ENCODE assay signal across 11 cellular contexts in the genomic region with DNA sequence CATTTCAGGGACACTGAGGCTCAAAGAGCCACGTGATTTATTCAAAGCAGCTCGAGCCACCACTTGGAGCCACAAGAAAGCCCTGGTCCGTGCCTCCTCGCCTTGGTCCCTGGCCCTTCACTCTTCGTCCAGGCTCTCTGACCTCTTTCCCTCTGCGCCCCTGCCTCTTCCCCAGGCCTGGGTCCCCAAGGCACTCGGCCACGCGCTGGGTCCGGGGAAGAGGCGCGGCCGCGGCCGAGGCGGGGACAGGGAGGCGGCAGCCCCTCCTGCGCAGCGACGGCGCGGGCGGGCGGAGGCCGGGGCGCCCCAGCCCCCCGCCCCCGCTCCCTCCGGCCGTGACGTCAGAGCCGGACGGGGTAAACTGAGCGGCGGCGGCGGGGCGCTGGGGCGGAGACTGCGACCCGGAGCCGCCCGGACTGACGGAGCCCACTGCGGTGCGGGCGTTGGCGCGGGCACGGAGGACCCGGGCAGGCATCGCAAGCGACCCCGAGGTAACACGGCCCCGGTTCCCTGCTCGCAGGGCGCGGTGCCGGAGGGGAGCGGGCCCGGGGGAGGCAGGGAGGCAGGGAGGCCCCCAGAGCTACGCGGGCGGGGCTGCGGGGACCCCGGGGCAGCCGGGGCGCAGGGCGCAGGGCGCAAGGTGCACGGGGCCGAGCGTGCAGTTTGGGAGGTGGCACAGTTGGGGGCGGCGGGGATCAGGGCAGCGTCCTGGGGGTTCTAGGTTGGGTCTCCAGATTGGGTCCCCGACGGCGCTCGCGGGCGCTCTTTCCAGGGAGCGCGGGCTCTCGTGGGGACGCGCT. TPM values are rescaled to one million over a fixed set of nuclear protein-coding genes. Genes with fewer than 3 reads are reported as not detected.
DNase-seq lines count a peak whose midpoint lies in the region; ATAC-seq, FAIRE-seq and TF ChIP-seq lines count a peak whose summit lies in the region.
"Had no signal": no experiment of that assay in that cellular context is flagged by ENCODE, and none has a peak within 500 bp of the region (broad histone marks: within the 10 kb centered on the region; RNA-seq: fewer than 3 reads in every experiment).

A gene (plus strand): TSS at position 385 of the 800 bp plus-strand sequence. CDS start 580 bp downstream, outside the sequence.

- no peak within 1 kb of the TSS for H2AK5ac ChIP-seq in mesenchymal stem cell (ENCODE audit: low read length, severe bottlenecking)

- H3K4me3 Mint-ChIP-seq in MCF 10A (ENCODE audit: unreplicated experiment) (no peak within 1 kb of the TSS), type B pancreatic cell (peak within 1 kb of the TSS; percentile 84)
- H3K4me3 Mint-ChIP-seq: dendritic cell treated with granulocyte-macrophage colony-stimulating factor and Interleukin-4, amounts not matched to agents 40 ng/mL and 50 ng/mL, for 4 days had no signal

- H3K27ac ChIP-seq in breast epithelium (no peak within 1 kb of the TSS), K562 (ENCODE audit: extremely low read depth, low read depth, low read length) (no peak within 1 kb of the TSS), mesenchymal stem cell (ENCODE audit: low read length, poor library complexity, severe bottlenecking) (no peak within 1 kb of the TSS), OCI-LY7 (ENCODE audit: low read depth, low read length, poor library complexity, severe bottlenecking) (no peak within 1 kb of the TSS)
- H3K27ac ChIP-seq: SJSA1 had no signal

- FAIRE-seq in K562 (lab: Jason Lieb, UNC): no peak

- H3K4me3 ChIP-seq in breast epithelium (peak within 1 kb of the TSS; percentile 1 to 45 (median 13)), K562 (no peak within 1 kb of the TSS), mesenchymal stem cell (ENCODE audit: insufficient read depth in 1 of 2, low read depth in 1 of 2, low read length in 2 of 2) (peak within 1 kb of the TSS in 1 of 2 experiments; percentile 47), OCI-LY7 (ENCODE audit: low read depth, low read length, poor library complexity, severe bottlenecking) (no peak within 1 kb of the TSS)
- H3K4me3 ChIP-seq: SJSA1 had no signal

- H4K20me1 ChIP-seq in K562 (replicated peaks; ENCODE audit: control insufficient read depth, insufficient read depth, low read length) (no peaks in the 10 kb centered on the region), OCI-LY7 (ENCODE audit: insufficient read depth, low read length) (no peaks in the 10 kb centered on the region)

- no peak within 1 kb of the TSS for H2BK12ac ChIP-seq in mesenchymal stem cell (ENCODE audit: low read length in 2 of 2)

- H3K9ac ChIP-seq in K562 (ENCODE audit: insufficient read depth in 1 of 2, low read depth in 2 of 2, low read length in 2 of 2) (peak within 1 kb of the TSS in 1 of 2 experiments; percentile 26; a peak in 1 of 4 replicates), mesenchymal stem cell (ENCODE audit: low read length) (no peak within 1 kb of the TSS)

- H3K4me1 Mint-ChIP-seq in MCF 10A (ENCODE audit: insufficient read depth, unreplicated experiment): no peaks in the 10 kb centered on the region
- H3K4me1 Mint-ChIP-seq in type B pancreatic cell (ENCODE audit: unreplicated experiment): peaks cover 4% of the 10 kb centered on the region

- H3K14ac ChIP-seq in mesenchymal stem cell (ENCODE audit: low read length in 2 of 2): no peak within 1 kb of the TSS

- H2BK120ac ChIP-seq in mesenchymal stem cell (ENCODE audit: low read depth, low read length): no peak within 1 kb of the TSS

- H3K36me3 Mint-ChIP-seq in MCF 10A (ENCODE audit: insufficient read depth, unreplicated experiment) (no peaks in the 10 kb centered on the region), type B pancreatic cell (no peaks in the 10 kb centered on the region)

- H4K91ac ChIP-seq in mesenchymal stem cell (ENCODE audit: low read length): no peak within 1 kb of the TSS

- no peaks in the 10 kb centered on the region for H3K9me2 ChIP-seq in OCI-LY7 (ENCODE audit: insufficient read depth, low read length)

- no peak within 1 kb of the TSS for H4K8ac ChIP-seq in mesenchymal stem cell (ENCODE audit: low read length)

- H3K27me3 ChIP-seq in breast epithelium (peaks cover 0 to 52% of the 10 kb centered on the region in 2 donors), K562 (ENCODE audit: control insufficient read depth in 2 of 2, insufficient read depth in 2 of 2, low read length in 2 of 2) (peaks cover 3 to 30% of the 10 kb centered on the region in 2 experiments; a peak in 4 of 5 replicates), mesenchymal stem cell (ENCODE audit: control insufficient read depth in 1 of 2, insufficient read depth in 1 of 2, low read length in 2 of 2) (peaks cover 73 to 83% of the 10 kb centered on the region in 2 experiments)

- H3K79me1 ChIP-seq in mesenchymal stem cell (replicated peaks; ENCODE audit: low read length, poor library complexity, severe bottlenecking): no peaks in the 10 kb centered on the region

- no peak within 1 kb of the TSS for H2AFZ ChIP-seq in K562 (ENCODE audit: low read depth, low read length)
- no peak within 1 kb of the TSS for H2AFZ ChIP-seq in mesenchymal stem cell (ENCODE audit: low read depth, low read length)
- H2AFZ ChIP-seq in OCI-LY7 (ENCODE audit: low read length): no peak within 1 kb of the TSS

- 13% methylated on average over 5 of the region's 88 CpGs for WGBS in K562 (ENCODE audit: insufficient coverage, low coverage, missing lambda C conversion rate)
- WGBS in mesenchymal stem cell: 4% methylated on average over 66 of the region's 88 CpGs

- H3K9me1 ChIP-seq in K562 (ENCODE audit: control insufficient read depth, insufficient read depth, low read length): no peaks in the 10 kb centered on the region

- H3K9me3 Mint-ChIP-seq in MCF 10A (ENCODE audit: unreplicated experiment): no peaks in the 10 kb centered on the region
- no peaks in the 10 kb centered on the region for H3K9me3 Mint-ChIP-seq in type B pancreatic cell

- BruUV-seq in MCF 10A (replicated peaks; lab: Mats Ljungman, UMichigan) (no TSS peak), K562 (replicated peaks; lab: Mats Ljungman, UMichigan) (no TSS peak), OCI-LY7 (replicated peaks; lab: Mats Ljungman, UMichigan) (no TSS peak)

- in situ Hi-C loops in K562 (cut with MboI): loop anchor here (25.0 kb wide), 1 partner anchor 196 kb away; no protein-coding TSS in a partner anchor

- no peak within 1 kb of the TSS for H3K23ac ChIP-seq in mesenchymal stem cell (ENCODE audit: low read length in 2 of 2)

- intact Hi-C loops in breast epithelium (cut with DNase I; ENCODE audit: low total_unique reads) (no loop called here), MCF 10A (cut with micrococcal nuclease) (no loop called here), K562 (cut with micrococcal nuclease) (no loop called here), OCI-LY7 (cut with micrococcal nuclease; ENCODE audit: unreplicated experiment) (no loop called here)

- H3K4ac ChIP-seq in mesenchymal stem cell (ENCODE audit: low read depth in 1 of 2, low read length in 2 of 2): no peak within 1 kb of the TSS

- CTCF ChIA-PET in MCF 10A (lab: Yijun Ruan, JAX): interaction anchor here (0.6 kb wide), 3 partner anchors 24 to 109 kb away, joined by 3 read pairs; no protein-coding TSS in a partner anchor
- CTCF ChIA-PET in K562 (lab: Yijun Ruan, JAX; ENCODE audit: low intra/inter-chr PET ratio): interaction anchor here (0.7 kb wide), 1 partner anchor 17 kb away, joined by 4 read pairs; no protein-coding TSS in a partner anchor
- CTCF ChIA-PET in OCI-LY7 (lab: Charles Lee; ENCODE audit: unreplicated experiment): no interaction called here

- no peak for TF ChIP-seq POLR2A in breast epithelium (IDR thresholded peaks at IDR 0.05)
- TF ChIP-seq POLR2A in K562 (conservative IDR thresholded peaks at IDR 0.05): no peak

- no peak for TF ChIP-seq EP300 in K562 (IDR thresholded peaks at IDR 0.05; ENCODE audit: low read length)

- no peak within 1 kb of the TSS for H2BK15ac ChIP-seq in mesenchymal stem cell (ENCODE audit: low read depth, poor library complexity, severe bottlenecking)

- no peak within 1 kb of the TSS for H2BK5ac ChIP-seq in mesenchymal stem cell (ENCODE audit: low read depth, low read length, poor library complexity, severe bottlenecking)

- ATAC-seq in K562 (no peak), HG03025 (IDR thresholded peaks at IDR 0.05; ENCODE audit: low FRiP score, unreplicated experiment) (no peak)

- no peak for TF ChIP-seq RAD21 in K562 (CRISPR knock-in tag; conservative IDR thresholded peaks at IDR 0.05 in 1 of 2, IDR thresholded peaks at IDR 0.05 in 1 of 2)

- TF ChIP-seq CTCF in breast epithelium (IDR thresholded peaks at IDR 0.05) (no peak), MCF 10A (IDR thresholded peaks at IDR 0.05; ENCODE audit: unreplicated experiment) (no peak), K562 (IDR thresholded peaks at IDR 0.05 in 2 of 3, conservative IDR thresholded peaks at IDR 0.05 in 1 of 3; ENCODE audit: insufficient read depth in 2 of 3, low read depth in 1 of 3, low read length in 3 of 3) (no peak), type B pancreatic cell (conservative IDR thresholded peaks at IDR 0.05) (no peak), OCI-LY7 (conservative IDR thresholded peaks at IDR 0.05; ENCODE audit: low read length) (no peak)

- H3K36me3 ChIP-seq in breast epithelium: no peaks in the 10 kb centered on the region
- no peaks in the 10 kb centered on the region for H3K36me3 ChIP-seq in K562 (ENCODE audit: control insufficient read depth, insufficient read depth, low read length)
- no peaks in the 10 kb centered on the region for H3K36me3 ChIP-seq in mesenchymal stem cell (ENCODE audit: control insufficient read depth in 1 of 2, insufficient read depth in 2 of 2, low read depth in 1 of 2, low read length in 2 of 2)
- no peaks in the 10 kb centered on the region for H3K36me3 ChIP-seq in OCI-LY7 (ENCODE audit: insufficient read depth, low read length)
- H3K36me3 ChIP-seq: SJSA1 had no signal

- DNase-seq in breast epithelium (ENCODE audit: low spot score in 2 of 2) (no peak), MCF 10A (ENCODE audit: unreplicated experiment) (no peak), K562 (ENCODE audit: extremely low read depth in 1 of 4, low spot score in 3 of 4) (peak in 2 of 4 experiments; percentile 38 to 39), mesenchymal stem cell (no peak), type B pancreatic cell (ENCODE audit: extremely low spot score, unreplicated experiment) (no peak), NCI-H2029 treated with DMSO at 0.1 percent for 48 hours (lab: John Stamatoyannopoulos, UW) (no peak), OCI-LY7 (ENCODE audit: low spot score) (no peak)

- H3K4me1 ChIP-seq in breast epithelium (no peaks in the 10 kb centered on the region), K562 (replicated peaks in 1 of 2; ENCODE audit: control insufficient read depth in 2 of 2, insufficient read depth in 2 of 2, low read length in 2 of 2) (peaks cover 0 to 17% of the 10 kb centered on the region in 2 experiments; a peak in 2 of 5 replicates), mesenchymal stem cell (ENCODE audit: control insufficient read depth, insufficient read depth, low read depth, low read length) (peaks cover 12% of the 10 kb centered on the region), OCI-LY7 (ENCODE audit: insufficient read depth, low read length, poor library complexity, severe bottlenecking) (no peaks in the 10 kb centered on the region)
- H3K4me1 ChIP-seq: SJSA1 had no signal

- no peaks in the 10 kb centered on the region for H3K9me3 ChIP-seq in breast epithelium
- no peaks in the 10 kb centered on the region for H3K9me3 ChIP-seq in K562 (replicated peaks; ENCODE audit: control insufficient read depth, insufficient read depth, low read depth, low read length)
- no peaks in the 10 kb centered on the region for H3K9me3 ChIP-seq in mesenchymal stem cell (ENCODE audit: control insufficient read depth, low read length)
- no peaks in the 10 kb centered on the region for H3K9me3 ChIP-seq in OCI-LY7 (ENCODE audit: low read length)
- H3K9me3 ChIP-seq: SJSA1 had no signal

- no peak within 1 kb of the TSS for H3K27ac Mint-ChIP-seq in MCF 10A (ENCODE audit: low read depth, unreplicated experiment)
- no peak within 1 kb of the TSS for H3K27ac Mint-ChIP-seq in type B pancreatic cell
- H3K27ac Mint-ChIP-seq: dendritic cell treated with granulocyte-macrophage colony-stimulating factor and Interleukin-4, amounts not matched to agents 40 ng/mL and 50 ng/mL, for 4 days; IgD-negative memory B cell had no signal

- H3K18ac ChIP-seq in mesenchymal stem cell (ENCODE audit: low read depth in 1 of 2, low read length in 2 of 2): no peak within 1 kb of the TSS

- H3K4me2 ChIP-seq in K562 (ENCODE audit: insufficient read depth, low read length): no peak within 1 kb of the TSS
- H3K4me2 ChIP-seq in mesenchymal stem cell (ENCODE audit: low read length, poor library complexity, severe bottlenecking): peak within 1 kb of the TSS; percentile 56
- no peak within 1 kb of the TSS for H3K4me2 ChIP-seq in OCI-LY7 (ENCODE audit: low read length)

- no peaks in the 10 kb centered on the region for H3K79me2 ChIP-seq in K562 (ENCODE audit: control insufficient read depth, insufficient read depth, low read length)
- H3K79me2 ChIP-seq in OCI-LY7 (ENCODE audit: insufficient read depth, low read depth, low read length): no peaks in the 10 kb centered on the region

- POLR2A ChIA-PET in MCF 10A (lab: Yijun Ruan, JAX): no interaction called here
- POLR2A ChIA-PET in K562 (lab: Yijun Ruan, JAX): interaction anchor here (0.6 to 1.5 kb wide), 4 partner anchors 11 to 99 kb away, joined by 3 read pairs; no protein-coding TSS in a partner anchor
- POLR2A ChIA-PET in OCI-LY7 (lab: Charles Lee): no interaction called here

- H3K27me3 Mint-ChIP-seq in MCF 10A (ENCODE audit: insufficient read depth, unreplicated experiment) (peaks cover 53% of the 10 kb centered on the region), type B pancreatic cell (peaks cover 81% of the 10 kb centered on the region)

RNA-seq across cellular contexts. Expression of the gene that starts here (rescaled TPM):
- total RNA-seq in breast epithelium: 1 to 10 TPM in 1 of 3 donors, under 1 TPM in 1, not detected in 1; 0.73 to 2.1 TPM
- not detected in 2 replicates for total RNA-seq in MCF 10A (2022)
- total RNA-seq in K562 (2011; cell fraction: chromatin; rRNA removed; ENCODE audit: low replicate concordance): not detected in 2 replicates
- not detected in 2 replicates for total RNA-seq in K562 (2011; cell fraction: nucleolus; rRNA removed)
- not detected in 2 replicates for total RNA-seq in K562 (2011; cell fraction: nucleoplasm; rRNA removed)
- 0.05 and 0.37 TPM in 2 replicates for total RNA-seq in K562 (2014; rRNA removed)
- 0.40 and 0.45 TPM in 2 replicates for total RNA-seq in K562 (2014; rRNA removed; fragmentation: Illumina TruSeq; extraction: Trizol)
- total RNA-seq in K562 (2015; rRNA removed; fragmentation: Illumina TruSeq; extraction: Trizol): 0.87 and 1.1 TPM in 2 replicates
- 0.40 and 0.45 TPM in 2 replicates for total RNA-seq in K562 (2021)
- 0.03 and 0.07 TPM in 2 replicates for polyA plus RNA-seq in K562 (2011; rRNA removed)
- polyA plus RNA-seq in K562 (2011; cell fraction: cytosol; rRNA removed): 0.01 TPM in 1 of 2 replicates, not detected in the other
- 0.03 and 0.04 TPM in 2 replicates for polyA plus RNA-seq in K562 (2011; cell fraction: nucleus; rRNA removed)
- 3.2 and 3.7 TPM in 2 replicates for polyA plus RNA-seq in K562 (2012)
- polyA plus RNA-seq in K562 (2014; fragmentation: Illumina TruSeq; extraction: Trizol): 0.22 and 0.49 TPM in 2 replicates
- 1 to 10 TPM; 3.8 to 5.4 TPM for polyA plus RNA-seq in K562 (2014; fragmentation: Nextera tagmentation; extraction: Ambion mirVana)
- polyA plus RNA-seq in K562 (2014; rRNA removed): 0.05 and 0.25 TPM in 2 replicates
- polyA minus RNA-seq in K562 (2011; rRNA and poly(A)+ RNA removed): 0.03 and 0.07 TPM in 2 replicates
- polyA minus RNA-seq in K562 (2011; cell fraction: cytosol; rRNA and poly(A)+ RNA removed): not detected in 2 replicates
- polyA minus RNA-seq in K562 (2011; cell fraction: nucleus; rRNA and poly(A)+ RNA removed): 0.11 TPM in 1 of 2 replicates, not detected in the other
- not detected for polyA plus RNA-seq in mesenchymal stem cell (2013, experiment 1 of 2)
- polyA plus RNA-seq in mesenchymal stem cell (2013, experiment 2 of 2): not detected
- total RNA-seq in type B pancreatic cell (ENCODE audit: low replicate concordance): 1.8 and 2.7 TPM in 2 replicates
- not detected in 2 replicates for total RNA-seq in OCI-LY7 (2014; rRNA removed; shearing (Covaris generic))
- total RNA-seq in OCI-LY7 (2022): not detected in 2 replicates
- total RNA-seq: SJSA1 had no signal

Comparison
In these comparisons a context has a peak if more than half of its experiments do, and no peak if none do; other contexts are left out.
1. H3K4me3 ChIP-seq: peak in breast epithelium (3 of 3); none in K562 (single experiment) and OCI-LY7 (single experiment).